Comparison of ENCODE assay signal across 11 cellular contexts in genomic region chr18:71022389-71022788, GRCh38.
"Had no signal": no experiment of that assay in that cellular context is flagged by ENCODE, and none has a peak within 500 bp of the region (broad histone marks: within the 10 kb centered on the region; RNA-seq: fewer than 3 reads in every experiment).

No MANE protein-coding gene starts in this region.

- H3K27ac ChIP-seq: GM23248 had no signal

- H3K9ac ChIP-seq: GM23248 had no signal

- H3K27ac Mint-ChIP-seq: GM23338, H9, HFFc6 had no signal

- H3K4me3 ChIP-seq: GM23248, GM23338, HAP-1 had no signal

- ATAC-seq: GM23338, HCT116 had no signal

- H3K4me3 Mint-ChIP-seq: GM23338, H9, HFFc6 had no signal

- H3K36me3 ChIP-seq: HAP-1 had no signal

- H3K4me2 ChIP-seq: GM23338 had no signal

- DNase-seq: GM23248, GOT3, H7, H9, HCEC 1CT, HFFc6 had no signal

- H3K4me1 ChIP-seq: HAP-1 had no signal

- FAIRE-seq: H1, H54 had no signal

- H2AFZ ChIP-seq: GM23248, GM23338 had no signal

- H3K4me1 Mint-ChIP-seq: GM23338, H9 had no signal
